In genomic region chr7:18497082-18497481, GRCh38 we compare ENCODE assay signal across 7 cellular contexts. TPM values are rescaled to one million over a fixed set of nuclear protein-coding genes. Genes with fewer than 3 reads are reported as not detected.
DNase-seq lines count a peak whose midpoint lies in the region; ATAC-seq and TF ChIP-seq lines count a peak whose summit lies in the region.

No MANE protein-coding gene starts in this region.

- in situ Hi-C loops in G401 (cut with HindIII; ENCODE audit: low sequenced_read_pairs) = no loop called here

- no peak for ATAC-seq in GM18502 (IDR thresholded peaks at IDR 0.05; ENCODE audit: poor library complexity, unreplicated experiment)

- DNase-seq in G401 (ENCODE audit: low spot score) (peak; percentile 40), dorsolateral prefrontal cortex (no peak), osteoblast (ENCODE audit: insufficient read length, low spot score, missing footprints) (no peak), islet precursor cell (no peak), NCI-H2227 (lab: John Stamatoyannopoulos, UW; ENCODE audit: unreplicated experiment) (no peak)

- H3K36me3 ChIP-seq in HUES48 (ENCODE audit: control insufficient read depth, insufficient read depth, low read length) (no peaks in the 10 kb centered on the region), osteoblast (ENCODE audit: insufficient read depth, low read length) (no peaks in the 10 kb centered on the region)

- intact Hi-C loops in dorsolateral prefrontal cortex (cut with DNase I) = loop anchor here (5.0 to 10.0 kb wide), 2 partner anchors 75 to 142 kb away; no protein-coding TSS in a partner anchor

- H2AFZ ChIP-seq in osteoblast (ENCODE audit: low read length) = no peak overlapping the region

- H3K9me3 ChIP-seq in HUES48 (ENCODE audit: control insufficient read depth, insufficient read depth, low read length) (no peaks in the 10 kb centered on the region), osteoblast (ENCODE audit: low read depth, low read length) (no peaks in the 10 kb centered on the region)

- H3K79me2 ChIP-seq in osteoblast (ENCODE audit: insufficient read depth, low read length) = no peaks in the 10 kb centered on the region

- H3K27me3 ChIP-seq in HUES48 (ENCODE audit: control insufficient read depth, insufficient read depth, low read length) = no peaks in the 10 kb centered on the region
- no peaks in the 10 kb centered on the region for H3K27me3 ChIP-seq in dorsolateral prefrontal cortex
- no peaks in the 10 kb centered on the region for H3K27me3 ChIP-seq in osteoblast (ENCODE audit: insufficient read depth, low read length)

- no peak overlapping the region for H3K27ac ChIP-seq in HUES48 (ENCODE audit: low read depth, low read length)
- H3K27ac ChIP-seq in dorsolateral prefrontal cortex = peak overlapping the region in 53 of 59 donors; percentile 7 to 95 (median 88)
- no peak overlapping the region for H3K27ac ChIP-seq in osteoblast (ENCODE audit: low read depth, low read length)

- no peaks in the 10 kb centered on the region for H4K20me1 ChIP-seq in osteoblast (ENCODE audit: insufficient read depth, low read length)

- H3K4me1 ChIP-seq in HUES48 (ENCODE audit: control insufficient read depth, insufficient read depth, low read length) (peaks cover 42% of the 10 kb centered on the region), osteoblast (ENCODE audit: insufficient read depth, low read length) (peaks cover 18% of the 10 kb centered on the region)

- no peak overlapping the region for H3K9ac ChIP-seq in HUES48 (ENCODE audit: low read depth, low read length)

- H3K4me2 ChIP-seq in osteoblast (ENCODE audit: insufficient read depth, low read length) = no peak overlapping the region

- H3K4me3 ChIP-seq in HUES48 (ENCODE audit: low read depth, low read length) (peak overlapping the region; percentile 69), dorsolateral prefrontal cortex (peak overlapping the region in 58 of 59 donors; percentile 36 to 82 (median 63)), osteoblast (ENCODE audit: insufficient read depth, low read length) (peak overlapping the region; percentile 72)

- no peak for TF ChIP-seq CTCF in dorsolateral prefrontal cortex (IDR thresholded peaks at IDR 0.05 in 54 of 56, conservative IDR thresholded peaks at IDR 0.05 in 2 of 56; ENCODE audit: low read depth in 1 of 56, partially characterized antibody in 56 of 56)
- no peak for TF ChIP-seq CTCF in osteoblast (IDR thresholded peaks at IDR 0.05; ENCODE audit: extremely low read depth, low read depth, low read length)

RNA-seq across cellular contexts. Expression of gene HDAC9, which starts 1.5 kb away (rescaled TPM):
- 1.5 and 5.6 TPM in 2 replicates for total RNA-seq in G401 (2014; rRNA removed; shearing (Covaris generic))
- 10 to 100 TPM; 40.3 to 96.7 (median 63.1) TPM for total RNA-seq in dorsolateral prefrontal cortex
- 11.2 and 21.7 TPM in 2 replicates for total RNA-seq in osteoblast

Comparison
In these comparisons a context has a peak if more than half of its experiments do, and no peak if none do; other contexts are left out.
1. H3K27ac ChIP-seq: peak in dorsolateral prefrontal cortex (53 of 59); none in HUES48 (single experiment) and osteoblast (single experiment).
2. Peak in every context shown above with its lines, with median percentiles within 50 percentile points of each other: H3K4me3 ChIP-seq.